25 cellular contexts compared by ENCODE assay signal in the genomic region with DNA sequence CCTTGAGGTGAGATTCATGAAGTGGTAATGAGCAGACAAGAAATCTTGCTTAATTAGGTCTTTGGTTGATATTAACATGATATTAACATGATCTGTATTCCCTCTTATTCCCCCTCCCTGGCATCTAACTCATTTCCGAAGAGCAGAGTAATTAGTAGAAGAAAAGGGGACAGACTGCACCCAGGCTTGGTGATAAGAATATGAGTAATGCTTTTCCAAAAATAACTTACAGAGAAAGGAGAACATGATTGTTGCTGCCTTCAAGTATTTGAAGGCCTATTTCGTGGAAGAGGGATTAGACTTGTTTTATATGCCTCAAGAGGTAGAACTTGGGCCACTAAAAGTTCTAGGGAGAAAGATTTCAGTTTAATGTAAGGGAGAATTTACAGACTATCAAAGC.
"Had no signal": no experiment of that assay in that cellular context is flagged by ENCODE, and none has a peak within 500 bp of the region (broad histone marks: within the 10 kb centered on the region; RNA-seq: fewer than 3 reads in every experiment).

No MANE protein-coding gene starts in this region.

- H3K27ac ChIP-seq: ascending aorta had no signal

- H3K4me1 ChIP-seq: ascending aorta had no signal

- H3K36me3 ChIP-seq: ascending aorta had no signal

- H3K4me3 ChIP-seq: ascending aorta had no signal

- H3K9me3 ChIP-seq: ascending aorta had no signal

- H3K27me3 ChIP-seq: ascending aorta had no signal

- DNase-seq: activated CD4-positive, alpha-beta T cell treated with anti-CD3 and anti-CD28 coated beads for 36 hours; activated CD4-positive, alpha-beta T cell treated with anti-CD3 and anti-CD28 coated beads, Interleukin-2, amount 10 ng/mL, durations not matched to agents 7 days and 5 days; activated CD4-positive, alpha-beta T cell treated with anti-CD3 and anti-CD28 coated beads, Interleukin-2, amount 50 U/mL, for 48 hours; activated CD8-positive, alpha-beta T cell treated with anti-CD3 and anti-CD28 coated beads, Interleukin-2, amount 10 ng/mL, durations not matched to agents 7 days and 5 days; activated gamma-delta T cell; activated naive CD4-positive, alpha-beta T cell treated with Interleukin-2 at 50 U/mL for 16 hours; activated naive CD8-positive, alpha-beta T cell treated with anti-CD3 and anti-CD28 coated beads, Interleukin-2, amount 10 ng/mL, durations not matched to agents 7 days and 5 days; activated T-cell treated with anti-CD3 and anti-CD28 coated beads, Interleukin-2, amount 50 U/mL, for 24 hours; amygdala; NCI-H1092 treated with DMSO at 0.1 percent for 48 hours; NCI-H1417; NCI-H146; NCI-H187 treated with DMSO at 0.1 percent for 48 hours; NCI-H2081 treated with DMSO at 0.1 percent for 48 hours; NCI-H345; NCI-H524 treated with DMSO at 0.1 percent for 48 hours; NK-92 treated with Interleukin-12 subunit alpha and Interleukin-12 subunit beta, amount 100 ng/mL, for 24 hours; SHP77 treated with DMSO at 0.1 percent for 48 hours; SW 1271; T-helper 1 cell; T-helper 2 cell; T-helper 9 cell had no signal

- ATAC-seq: activated CD4-positive, alpha-beta T cell treated with anti-CD3 and anti-CD28 coated beads for 36 hours; activated CD4-positive, CD25-positive, alpha-beta regulatory T cell treated with anti-CD3 and anti-CD28 coated beads, Interleukin-2, amount 50 U/mL, for 24 hours; activated CD8-positive, alpha-beta T cell treated with anti-CD3 and anti-CD28 coated beads, Interleukin-2, amount 10 ng/mL, durations not matched to agents 7 days and 5 days; WTC11 had no signal
